In genomic region chr4:56786955-56787354, GRCh38 we compare ENCODE assay signal across 10 cellular contexts.
DNase-seq lines count a peak whose midpoint lies in the region; ATAC-seq and TF ChIP-seq lines count a peak whose summit lies in the region.
"Had no signal": no experiment of that assay in that cellular context is flagged by ENCODE, and none has a peak within 500 bp of the region (broad histone marks: within the 10 kb centered on the region; RNA-seq: fewer than 3 reads in every experiment).

No MANE protein-coding gene starts in this region.

- ATAC-seq in HG03045 (IDR thresholded peaks at IDR 0.05; ENCODE audit: unreplicated experiment) = no peak

- DNase-seq in COR-L47 (lab: John Stamatoyannopoulos, UW) (peak; percentile 54), NCI-H82 (lab: John Stamatoyannopoulos, UW) (peak; percentile 79), fibroblast of mammary gland (ENCODE audit: low read depth) (peak; percentile 95), nephron progenitor cell (peak; percentile 31), NCI-H1436 (lab: John Stamatoyannopoulos, UW) (no peak), KG1 (lab: John Stamatoyannopoulos, UW) (no peak), T1000 (lab: John Stamatoyannopoulos, UW) (no peak)
- DNase-seq: naive B cell had no signal

- H3K4me3 ChIP-seq in fibroblast of mammary gland (ENCODE audit: control insufficient read depth, low read depth, low read length) = no peak overlapping the region

- no peaks in the 10 kb centered on the region for H3K36me3 Mint-ChIP-seq in nephron progenitor cell (ENCODE audit: low read depth)
- H3K36me3 Mint-ChIP-seq: brain, naive B cell had no signal

- no peak overlapping the region for H3K4me3 Mint-ChIP-seq in nephron progenitor cell
- H3K4me3 Mint-ChIP-seq: brain, naive B cell had no signal

- H3K4me1 Mint-ChIP-seq in nephron progenitor cell = peaks cover 30% of the 10 kb centered on the region

- H3K9me3 Mint-ChIP-seq in nephron progenitor cell = no peaks in the 10 kb centered on the region
- H3K9me3 Mint-ChIP-seq: brain had no signal

- TF ChIP-seq CTCF in fibroblast of mammary gland (conservative IDR thresholded peaks at IDR 0.05; ENCODE audit: control insufficient read depth, insufficient read depth, low read depth, low read length) (no peak), nephron progenitor cell (IDR thresholded peaks at IDR 0.05) (no peak)

- H3K27me3 Mint-ChIP-seq in nephron progenitor cell (ENCODE audit: low read depth, poor library complexity) = peaks cover 4% of the 10 kb centered on the region
- H3K27me3 Mint-ChIP-seq: naive B cell had no signal

- H3K27ac Mint-ChIP-seq in nephron progenitor cell = peak overlapping the region; percentile 66

Comparison
In these comparisons a context has a peak if more than half of its experiments do, and no peak if none do; other contexts are left out.
1. DNase-seq: peak in COR-L47 (single experiment), NCI-H82 (single experiment), fibroblast of mammary gland (single experiment) and nephron progenitor cell (single experiment); none in NCI-H1436 (single experiment), KG1 (single experiment) and T1000 (single experiment).